11 cellular contexts compared by ENCODE assay signal in the genomic region with DNA sequence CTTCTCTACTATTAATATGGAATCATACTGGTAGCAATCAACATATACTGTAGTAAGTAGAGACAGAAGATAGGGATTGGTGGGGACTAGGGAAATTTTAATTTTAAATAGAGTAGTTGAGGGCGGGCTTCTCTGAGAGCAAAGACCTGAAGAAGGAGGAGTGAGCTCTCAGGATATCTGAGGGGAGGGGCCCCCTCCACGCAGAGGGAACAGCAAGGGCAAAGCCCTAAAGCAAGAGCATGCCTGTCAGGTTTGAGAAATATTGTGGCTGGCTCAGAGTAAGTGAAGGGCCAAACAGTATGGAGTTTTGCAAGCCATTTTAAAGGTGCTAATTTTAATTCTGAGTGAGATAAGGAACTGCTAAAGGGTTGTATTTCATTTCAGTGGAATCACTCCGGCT.
DNase-seq lines count a peak whose midpoint lies in the region; ATAC-seq and TF ChIP-seq lines count a peak whose summit lies in the region.
"Had no signal": no experiment of that assay in that cellular context is flagged by ENCODE, and none has a peak within 500 bp of the region (broad histone marks: within the 10 kb centered on the region; RNA-seq: fewer than 3 reads in every experiment).

No MANE protein-coding gene starts in this region.

- no TSS peak for BruUV-seq in PC-9 (replicated peaks; lab: Mats Ljungman, UMichigan)

- peak; percentile 33 to 41 for ATAC-seq in right cardiac atrium
- peak; percentile 28 for ATAC-seq in left lobe of liver

- CTCF ChIA-PET in PC-9 (lab: Charles Lee): no interaction called here

- WGBS in right cardiac atrium: 68% methylated on average over 3 of the region's 3 CpGs

- peaks cover 22% of the 10 kb centered on the region for H3K36me3 ChIP-seq in left ventricle myocardium inferior
- peaks cover 12% of the 10 kb centered on the region for H3K36me3 ChIP-seq in WERI-Rb-1
- no peaks in the 10 kb centered on the region for H3K36me3 ChIP-seq in PC-9 (ENCODE audit: low read depth)

- H3K9me3 ChIP-seq in right cardiac atrium (ENCODE audit: control insufficient read depth, low read length) (no peaks in the 10 kb centered on the region), left ventricle myocardium inferior (replicated peaks) (no peaks in the 10 kb centered on the region), WERI-Rb-1 (ENCODE audit: severe bottlenecking) (no peaks in the 10 kb centered on the region), PC-9 (ENCODE audit: insufficient read depth, low read depth) (no peaks in the 10 kb centered on the region)
- H3K9me3 ChIP-seq: BE2C had no signal

- no peaks in the 10 kb centered on the region for H3K79me2 ChIP-seq in PC-9 (ENCODE audit: low read depth)

- intact Hi-C loops in right cardiac atrium (cut with DNase I) (loop anchor here in 2 of 4 donors (5.0 kb wide), 2 partner anchors 64 to 149 kb away; a partner anchor contains a TSS), left ventricle myocardium inferior (cut with micrococcal nuclease) (loop anchor here (5.0 to 10.0 kb wide), 2 partner anchors 47 to 154 kb away; no protein-coding TSS in a partner anchor), PC-9 (cut with micrococcal nuclease; ENCODE audit: unreplicated experiment) (loop anchor here (10.0 kb wide), 1 partner anchor 887 kb away; no protein-coding TSS in a partner anchor)

- no peak for DNase-seq in T-helper 2 cell treated with Interferon-gamma antibody and Interleukin-4, amounts not matched to agents 5 μg/mL and 100 μg/mL, for 36 hours (ENCODE audit: low spot score)
- no peak for DNase-seq in T-helper 2 cell
- no peak for DNase-seq in right cardiac atrium
- no peak for DNase-seq in left ventricle myocardium inferior
- DNase-seq in left lobe of liver (ENCODE audit: low spot score): no peak
- no peak for DNase-seq in WERI-Rb-1
- DNase-seq in PC-9: no peak
- DNase-seq in pons (ENCODE audit: low spot score): no peak

- TF ChIP-seq CTCF in left ventricle myocardium inferior (IDR thresholded peaks at IDR 0.05; ENCODE audit: borderline replicate concordance) (no peak), WERI-Rb-1 (IDR thresholded peaks at IDR 0.05; ENCODE audit: low read depth, low read length) (no peak), PC-9 (conservative IDR thresholded peaks at IDR 0.05) (no peak)

- no peak overlapping the region for H3K4me2 ChIP-seq in PC-9

- H3K27me3 ChIP-seq in right cardiac atrium (ENCODE audit: control insufficient read depth, insufficient read depth): no peaks in the 10 kb centered on the region
- H3K27me3 ChIP-seq in left ventricle myocardium inferior (ENCODE audit: low read depth): no peaks in the 10 kb centered on the region
- no peaks in the 10 kb centered on the region for H3K27me3 ChIP-seq in WERI-Rb-1 (ENCODE audit: insufficient read depth, low read depth, severe bottlenecking)
- H3K27me3 ChIP-seq in PC-9 (ENCODE audit: insufficient read depth, low read depth): no peaks in the 10 kb centered on the region
- H3K27me3 ChIP-seq: BE2C had no signal

- POLR2A ChIA-PET in PC-9 (lab: Charles Lee; ENCODE audit: unreplicated experiment): no interaction called here

- H4K20me1 ChIP-seq in PC-9 (ENCODE audit: insufficient read depth): no peaks in the 10 kb centered on the region; the same call in 1 of the 2 replicates

- no peak overlapping the region for H2AFZ ChIP-seq in PC-9

- H3K9me3 Mint-ChIP-seq in T-helper 2 cell treated with Interferon-gamma antibody and Interleukin-4, amounts not matched to agents 5 μg/mL and 100 μg/mL, for 36 hours: no peaks in the 10 kb centered on the region
- H3K9me3 Mint-ChIP-seq: activated B cell treated with CpG ODN at 0.5 μM for 24 hours had no signal

- no peak overlapping the region for H3K4me3 Mint-ChIP-seq in T-helper 2 cell treated with Interferon-gamma antibody and Interleukin-4, amounts not matched to agents 5 μg/mL and 100 μg/mL, for 36 hours
- H3K4me3 Mint-ChIP-seq: activated B cell treated with CpG ODN at 0.5 μM for 24 hours had no signal

- H3K4me1 ChIP-seq in right cardiac atrium (ENCODE audit: control insufficient read depth, insufficient read depth, low read length): no peaks in the 10 kb centered on the region
- H3K4me1 ChIP-seq in left ventricle myocardium inferior: peaks cover 14% of the 10 kb centered on the region
- no peaks in the 10 kb centered on the region for H3K4me1 ChIP-seq in PC-9 (replicated peaks; ENCODE audit: insufficient read depth)
- H3K4me1 ChIP-seq: BE2C had no signal

- H3K27me3 Mint-ChIP-seq in T-helper 2 cell treated with Interferon-gamma antibody and Interleukin-4, amounts not matched to agents 5 μg/mL and 100 μg/mL, for 36 hours (ENCODE audit: low read depth): no peaks in the 10 kb centered on the region
- H3K27me3 Mint-ChIP-seq: activated B cell treated with CpG ODN at 0.5 μM for 24 hours had no signal

- H3K36me3 Mint-ChIP-seq in T-helper 2 cell treated with Interferon-gamma antibody and Interleukin-4, amounts not matched to agents 5 μg/mL and 100 μg/mL, for 36 hours (ENCODE audit: low read depth): peaks cover 22% of the 10 kb centered on the region

- H3K4me1 Mint-ChIP-seq in T-helper 2 cell treated with Interferon-gamma antibody and Interleukin-4, amounts not matched to agents 5 μg/mL and 100 μg/mL, for 36 hours (ENCODE audit: low read depth): peaks cover 26% of the 10 kb centered on the region

- H3K27ac ChIP-seq in right cardiac atrium (ENCODE audit: low read length) (no peak overlapping the region), left ventricle myocardium inferior (replicated peaks) (no peak overlapping the region), WERI-Rb-1 (no peak overlapping the region), PC-9 (no peak overlapping the region)

- H3K4me3 ChIP-seq in right cardiac atrium (ENCODE audit: low read length): no peak overlapping the region
- H3K4me3 ChIP-seq in left ventricle myocardium inferior: no peak overlapping the region
- no peak overlapping the region for H3K4me3 ChIP-seq in WERI-Rb-1 (ENCODE audit: low read depth, low read length)
- no peak overlapping the region for H3K4me3 ChIP-seq in PC-9
- H3K4me3 ChIP-seq: lung had no signal

- H3K27ac Mint-ChIP-seq in T-helper 2 cell treated with Interferon-gamma antibody and Interleukin-4, amounts not matched to agents 5 μg/mL and 100 μg/mL, for 36 hours: peak overlapping the region; percentile 43
- H3K27ac Mint-ChIP-seq: activated B cell treated with CpG ODN at 0.5 μM for 24 hours had no signal

- no peaks in the 10 kb centered on the region for H3K9me2 ChIP-seq in PC-9 (ENCODE audit: insufficient read depth)

- no peaks in the 10 kb centered on the region; the same call in 1 of the 2 replicates for H3F3A ChIP-seq in PC-9 (ENCODE audit: insufficient read depth, low read depth)
